ENCODE assay signal across 14 cellular contexts in genomic region chr1:244448279-244449036, GRCh38. TPM values are rescaled to one million over a fixed set of nuclear protein-coding genes. Genes with fewer than 3 reads are reported as not detected.
DNase-seq lines count a peak whose midpoint lies in the region; ATAC-seq, FAIRE-seq and TF ChIP-seq lines count a peak whose summit lies in the region.
"Had no signal": no experiment of that assay in that cellular context is flagged by ENCODE, and none has a peak within 500 bp of the region (broad histone marks: within the 10 kb centered on the region; RNA-seq: fewer than 3 reads in every experiment).

No MANE protein-coding gene starts in this region.

- peaks cover 55% of the 10 kb centered on the region for H3K4me1 ChIP-seq in CD8-positive, alpha-beta memory T cell (ENCODE audit: insufficient read depth, low read length)
- H3K4me1 ChIP-seq in Karpas-422 (ENCODE audit: low read length), result peaks cover 52% of the 10 kb centered on the region
- H3K4me1 ChIP-seq in ectodermal cell (ENCODE audit: control insufficient read depth, insufficient read depth, low read length), result peaks cover 38% of the 10 kb centered on the region
- peaks cover 75 to 77% of the 10 kb centered on the region in 2 experiments for H3K4me1 ChIP-seq in neutrophil (ENCODE audit: control insufficient read depth in 1 of 2, insufficient read depth in 1 of 2, low read depth in 1 of 2, low read length in 1 of 2)

- H3K4me1 Mint-ChIP-seq in CD8-positive, alpha-beta memory T cell, result peaks cover 66 to 81% (median 74%) of the 10 kb centered on the region in 3 donors

- 65 to 67% methylated on average over 4 to 5 of the region's 5 CpGs for WGBS in ectodermal cell, 2 experiments

- FAIRE-seq in GM19239 (lab: Jason Lieb, UNC), result no peak

- H3K27ac ChIP-seq in CD8-positive, alpha-beta memory T cell (ENCODE audit: low read depth, low read length), result no peak overlapping the region
- no peak overlapping the region for H3K27ac ChIP-seq in Karpas-422 (ENCODE audit: low read length)
- no peak overlapping the region for H3K27ac ChIP-seq in ectodermal cell (ENCODE audit: insufficient read depth, low read depth, low read length, poor library complexity, severe bottlenecking)
- peak overlapping the region; percentile 95 for H3K27ac ChIP-seq in neutrophil
- H3K27ac ChIP-seq: cardiac muscle cell, thoracic aorta had no signal

- no peaks in the 10 kb centered on the region for H3K27me3 ChIP-seq in CD8-positive, alpha-beta memory T cell (ENCODE audit: insufficient read depth, low read length, poor library complexity, severe bottlenecking)
- no peaks in the 10 kb centered on the region for H3K27me3 ChIP-seq in Karpas-422 (ENCODE audit: low read length)
- H3K27me3 ChIP-seq in ectodermal cell (ENCODE audit: control insufficient read depth, insufficient read depth, low read length, poor library complexity, severe bottlenecking), result no peaks in the 10 kb centered on the region
- no peaks in the 10 kb centered on the region for H3K27me3 ChIP-seq in neutrophil
- H3K27me3 ChIP-seq: cardiac muscle cell had no signal

- no peaks in the 10 kb centered on the region for H3K9me2 ChIP-seq in Karpas-422 (replicated peaks; ENCODE audit: insufficient read depth, low read length)

- no peak for DNase-seq in CD8-positive, alpha-beta memory T cell
- DNase-seq in Karpas-422 (no peak), NCI-H1105 treated with DMSO at 0.1 percent for 48 hours (lab: John Stamatoyannopoulos, UW) (no peak), GM19239 (ENCODE audit: insufficient read length, low spot score) (no peak), DMS79 treated with DMSO at 0.1 percent for 48 hours (lab: John Stamatoyannopoulos, UW) (no peak)
- DNase-seq: COR-L47, NCI-H1417 treated with DMSO at 0.1 percent for 48 hours, T-helper 2 cell had no signal

- no peak overlapping the region for H3K9ac ChIP-seq in Karpas-422 (ENCODE audit: low read length)

- no peaks in the 10 kb centered on the region for H3K9me3 ChIP-seq in CD8-positive, alpha-beta memory T cell (ENCODE audit: low read length)
- H3K9me3 ChIP-seq in Karpas-422 (ENCODE audit: low read length) (no peaks in the 10 kb centered on the region), ectodermal cell (ENCODE audit: control insufficient read depth, low read length) (no peaks in the 10 kb centered on the region), neutrophil (no peaks in the 10 kb centered on the region)
- H3K9me3 ChIP-seq: thoracic aorta had no signal

- peak overlapping the region; percentile 83 for H3K4me2 ChIP-seq in Karpas-422 (ENCODE audit: low read depth, low read length, poor library complexity, severe bottlenecking)

- TF ChIP-seq CTCF in neutrophil (IDR thresholded peaks at IDR 0.05), result no peak

- H2AFZ ChIP-seq in Karpas-422 (ENCODE audit: low read length), result no peak overlapping the region

- no peaks in the 10 kb centered on the region for H3K36me3 ChIP-seq in CD8-positive, alpha-beta memory T cell (ENCODE audit: insufficient read depth, low read length)
- peaks cover 53% of the 10 kb centered on the region for H3K36me3 ChIP-seq in Karpas-422 (ENCODE audit: insufficient read depth, low read length)
- no peaks in the 10 kb centered on the region for H3K36me3 ChIP-seq in ectodermal cell (ENCODE audit: control insufficient read depth, insufficient read depth, low read length)
- H3K36me3 ChIP-seq in neutrophil, result no peaks in the 10 kb centered on the region
- H3K36me3 ChIP-seq: cardiac muscle cell, thoracic aorta had no signal

- peak overlapping the region in 6 of 7 donors; percentile 39 to 63 (median 42) for H3K4me3 Mint-ChIP-seq in CD8-positive, alpha-beta memory T cell

- H3K27me3 Mint-ChIP-seq in CD8-positive, alpha-beta memory T cell, result peaks cover 0 to 3% of the 10 kb centered on the region in 2 donors
- H3K27me3 Mint-ChIP-seq: progenitor cell of endocrine pancreas had no signal

- no peaks in the 10 kb centered on the region for H3K9me3 Mint-ChIP-seq in CD8-positive, alpha-beta memory T cell

- no peak for ATAC-seq in GM19452 (IDR thresholded peaks at IDR 0.05; ENCODE audit: unreplicated experiment)

- CTCF ChIA-PET in CD8-positive, alpha-beta memory T cell (lab: Charles Lee), result interaction anchor here (3.6 kb wide), 1 partner anchor 149 kb away, joined by 10 read pairs; no protein-coding TSS in a partner anchor

- H4K20me1 ChIP-seq in Karpas-422 (ENCODE audit: insufficient read depth, low read depth, low read length), result peaks cover 11% of the 10 kb centered on the region; the same call in 1 of the 2 replicates

- POLR2A ChIA-PET in CD8-positive, alpha-beta memory T cell (lab: Charles Lee), result no interaction called here

- peaks cover 81% of the 10 kb centered on the region for H3K79me2 ChIP-seq in Karpas-422 (ENCODE audit: low read length)

- peak overlapping the region in 6 of 8 donors; percentile 18 to 67 (median 44) for H3K27ac Mint-ChIP-seq in CD8-positive, alpha-beta memory T cell
- H3K27ac Mint-ChIP-seq: progenitor cell of endocrine pancreas had no signal

- H3K36me3 Mint-ChIP-seq in CD8-positive, alpha-beta memory T cell, result peaks cover 0 to 44% (median 3%) of the 10 kb centered on the region in 3 donors

- H3K4me3 ChIP-seq in CD8-positive, alpha-beta memory T cell (ENCODE audit: low read length), result no peak overlapping the region
- H3K4me3 ChIP-seq in Karpas-422 (ENCODE audit: low read length) (no peak overlapping the region), ectodermal cell (ENCODE audit: insufficient read depth, low read depth, low read length) (peak overlapping the region; percentile 4), neutrophil (ENCODE audit: low read depth in 1 of 2, low read length in 1 of 2) (no peak overlapping the region)
- H3K4me3 ChIP-seq: cardiac muscle cell had no signal

RNA-seq across cellular contexts. Expression of gene ADSS2, which starts 3.3 kb away (rescaled TPM):
- total RNA-seq in CD8-positive, alpha-beta memory T cell, result 10 to 100 TPM; 64.6 to 67.9 TPM
- polyA plus RNA-seq in CD8-positive, alpha-beta memory T cell, result 34.3 TPM
- 50.2 and 50.9 TPM in 2 replicates for total RNA-seq in Karpas-422 (2014; rRNA removed; shearing (Covaris generic); ENCODE audit: low replicate concordance)
- 77.5 TPM for polyA plus RNA-seq in ectodermal cell (2013, experiment 1 of 4)
- polyA plus RNA-seq in ectodermal cell (2013, experiment 2 of 4), result 95.7 TPM
- 59.6 TPM for polyA plus RNA-seq in ectodermal cell (2013, experiment 3 of 4)
- 67.3 TPM for polyA plus RNA-seq in ectodermal cell (2013, experiment 4 of 4)

RNA-seq across cellular contexts. Expression of gene CATSPERE, which starts 12.6 kb away (rescaled TPM):
- under 1 TPM; 0.24 to 0.68 TPM for total RNA-seq in CD8-positive, alpha-beta memory T cell
- 0.64 TPM for polyA plus RNA-seq in CD8-positive, alpha-beta memory T cell
- total RNA-seq in Karpas-422 (2014; rRNA removed; shearing (Covaris generic); ENCODE audit: low replicate concordance), result 0.26 TPM in 1 of 2 replicates, not detected in the other
- polyA plus RNA-seq in ectodermal cell (2013, experiment 1 of 4), result 0.61 TPM
- polyA plus RNA-seq in ectodermal cell (2013, experiment 2 of 4), result 0.64 TPM
- 0.32 TPM for polyA plus RNA-seq in ectodermal cell (2013, experiment 3 of 4)
- polyA plus RNA-seq in ectodermal cell (2013, experiment 4 of 4), result 0.45 TPM
